Comparison of ENCODE assay signal across 8 cellular contexts in the genomic region with DNA sequence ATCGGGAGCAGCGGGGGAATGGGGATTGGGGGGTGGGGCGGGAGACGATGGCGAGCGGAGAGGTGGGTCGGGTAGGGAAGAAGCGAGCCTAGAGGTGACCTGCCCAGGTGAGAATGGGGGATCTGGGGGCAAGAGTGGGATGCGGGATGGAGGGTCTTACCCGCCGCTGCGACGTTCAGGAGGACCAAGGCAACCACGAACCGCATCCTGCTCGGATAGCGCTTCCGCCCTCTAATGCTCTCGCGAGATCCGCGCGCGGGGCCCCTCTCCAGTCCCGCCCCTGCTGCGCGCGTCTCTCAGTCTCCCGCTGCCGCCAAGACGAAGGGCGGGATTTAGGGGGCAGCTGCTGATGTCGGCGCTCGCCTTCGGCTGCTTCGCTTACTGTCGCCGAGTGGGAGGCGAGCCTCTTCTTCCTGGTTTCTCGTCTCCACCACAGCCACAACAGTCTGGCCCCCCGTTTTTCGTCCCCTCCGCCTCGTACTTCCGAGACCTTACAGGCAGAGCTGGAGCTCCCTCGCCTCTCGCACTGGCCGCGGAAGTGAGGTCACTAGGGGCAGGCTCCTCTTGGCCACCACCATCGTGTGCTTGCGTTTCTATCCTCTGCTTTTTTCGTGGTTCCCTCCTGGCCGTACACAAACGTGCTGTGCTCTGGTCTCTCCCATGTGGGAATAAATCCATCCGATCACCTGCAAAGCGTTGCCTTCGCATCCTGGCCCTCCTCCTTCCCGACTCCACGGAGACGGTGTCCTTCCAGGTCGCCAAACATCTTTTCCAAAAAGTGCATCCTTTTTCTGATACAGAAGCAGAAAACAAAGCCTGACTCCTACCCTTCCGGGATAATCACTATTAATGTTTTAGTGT. TPM values are rescaled to one million over a fixed set of nuclear protein-coding genes. Genes with fewer than 3 reads are reported as not detected.
DNase-seq lines count a peak whose midpoint lies in the region; ATAC-seq and TF ChIP-seq lines count a peak whose summit lies in the region.

A gene (minus strand): TSS at position 233 of the 861 bp plus-strand sequence. CDS start 27 bp downstream, at position 206.

- no peaks in the 10 kb centered on the region for H3K27me3 ChIP-seq in adrenal gland
- H3K27me3 ChIP-seq in heart right ventricle: no peaks in the 10 kb centered on the region

- H3K9me3 ChIP-seq in adrenal gland (replicated peaks in 1 of 3): no peaks in the 10 kb centered on the region
- H3K9me3 ChIP-seq in heart right ventricle: no peaks in the 10 kb centered on the region

- intact Hi-C loops in adrenal gland (cut with DNase I): no loop called here
- intact Hi-C loops in heart right ventricle (cut with DNase I): loop anchor here in 1 of 10 donors (1.0 kb wide), 1 partner anchor 26 kb away; a partner anchor contains a TSS
- intact Hi-C loops in posterior cingulate gyrus (cut with DNase I): no loop called here

- H3K27me3 Mint-ChIP-seq in type B pancreatic cell: no peaks in the 10 kb centered on the region

- H3K27ac ChIP-seq in adrenal gland (peak within 1 kb of the TSS; percentile 89 to 99 (median 94)), heart right ventricle (peak within 1 kb of the TSS; percentile 93 to 99 (median 97))

- H3K27ac Mint-ChIP-seq in type B pancreatic cell: peak within 1 kb of the TSS; percentile 95

- H3K4me3 Mint-ChIP-seq in type B pancreatic cell: peak within 1 kb of the TSS; percentile 97

- in situ Hi-C loops in GM13977 (cut with MboI; ENCODE audit: low pct_unique_long_range_greater_than_20kb, low sequenced_read_pairs, unreplicated experiment): no loop called here

- TF ChIP-seq CTCF in GM13977 (IDR thresholded peaks at IDR 0.05; ENCODE audit: extremely low read depth, insufficient read depth, missing control alignments) (no peak), adrenal gland (IDR thresholded peaks at IDR 0.05) (peak in 2 of 6 experiments; percentile 9 to 19), heart right ventricle (IDR thresholded peaks at IDR 0.05) (peak in 3 of 9 donors; percentile 23 to 36 (median 29)), type B pancreatic cell (conservative IDR thresholded peaks at IDR 0.05) (no peak)

- peak; percentile 98 to 99 for TF ChIP-seq POLR2A in adrenal gland (IDR thresholded peaks at IDR 0.05)

- peaks cover 11% of the 10 kb centered on the region for H3K36me3 Mint-ChIP-seq in type B pancreatic cell

- DNase-seq in GM13977 (ENCODE audit: low spot score) (peak; percentile 95), NCI-H146 treated with DMSO at 0.1 percent for 48 hours (lab: John Stamatoyannopoulos, UW; ENCODE audit: unreplicated experiment) (peak; percentile 79), T-helper 1 cell (peak; percentile 89 to 96 (median 92)), adrenal gland (peak; percentile 93 to 95 (median 93)), heart right ventricle (peak; percentile 94 to 95), posterior cingulate gyrus (peak; percentile 82 to 98 (median 88)), type B pancreatic cell (ENCODE audit: extremely low spot score, unreplicated experiment) (peak; percentile 94)

- ATAC-seq in HG02870 (IDR thresholded peaks at IDR 0.05; ENCODE audit: unreplicated experiment) (peak; percentile 73), heart right ventricle (peak; percentile 98 to 99 (median 98))

- H3K4me3 ChIP-seq in adrenal gland (peak within 1 kb of the TSS; percentile 9 to 99 (median 82)), heart right ventricle (peak within 1 kb of the TSS; percentile 57 to 90 (median 70))

- H3K9me3 Mint-ChIP-seq in type B pancreatic cell: no peaks in the 10 kb centered on the region

- peaks cover 38 to 48% of the 10 kb centered on the region in 2 donors for H3K4me1 ChIP-seq in adrenal gland (replicated peaks in 1 of 2)
- H3K4me1 ChIP-seq in heart right ventricle: peaks cover 14 to 52% (median 43%) of the 10 kb centered on the region in 9 donors

- H3K36me3 ChIP-seq in adrenal gland (replicated peaks in 1 of 2) (peaks cover 0 to 22% of the 10 kb centered on the region in 2 donors), heart right ventricle (peaks cover 0 to 36% (median 17%) of the 10 kb centered on the region in 9 donors)

- peaks cover 33% of the 10 kb centered on the region for H3K4me1 Mint-ChIP-seq in type B pancreatic cell (ENCODE audit: unreplicated experiment)

- WGBS in adrenal gland, 4 donors: 0 to 1% (median 1%) methylated on average over 34 to 63 of the region's 63 CpGs
- WGBS in heart right ventricle, 2 donors: 0 to 1% methylated on average over 63 of the region's 63 CpGs

RNA-seq across cellular contexts. Expression of the gene that starts here (rescaled TPM):
- total RNA-seq in adrenal gland (100 to 1,000 TPM; 130 to 186 (median 145) TPM), heart right ventricle (10 to 100 TPM; 66.2 to 99.9 (median 78.4) TPM), type B pancreatic cell (ENCODE audit: low replicate concordance) (54.0 and 65.3 TPM in 2 replicates)
- polyA plus RNA-seq in adrenal gland (10 to 100 TPM; 14.8 to 94.4 (median 25.0) TPM), heart right ventricle (10 to 100 TPM; 12.1 to 23.0 TPM)

Comparison
In these comparisons a context has a peak if more than half of its experiments do, and no peak if none do; other contexts are left out.
1. Peak in every context shown above with its lines: DNase-seq, ATAC-seq, H3K4me3 ChIP-seq and H3K27ac ChIP-seq.